Comparison of ENCODE assay signal across 8 cellular contexts in the genomic region with DNA sequence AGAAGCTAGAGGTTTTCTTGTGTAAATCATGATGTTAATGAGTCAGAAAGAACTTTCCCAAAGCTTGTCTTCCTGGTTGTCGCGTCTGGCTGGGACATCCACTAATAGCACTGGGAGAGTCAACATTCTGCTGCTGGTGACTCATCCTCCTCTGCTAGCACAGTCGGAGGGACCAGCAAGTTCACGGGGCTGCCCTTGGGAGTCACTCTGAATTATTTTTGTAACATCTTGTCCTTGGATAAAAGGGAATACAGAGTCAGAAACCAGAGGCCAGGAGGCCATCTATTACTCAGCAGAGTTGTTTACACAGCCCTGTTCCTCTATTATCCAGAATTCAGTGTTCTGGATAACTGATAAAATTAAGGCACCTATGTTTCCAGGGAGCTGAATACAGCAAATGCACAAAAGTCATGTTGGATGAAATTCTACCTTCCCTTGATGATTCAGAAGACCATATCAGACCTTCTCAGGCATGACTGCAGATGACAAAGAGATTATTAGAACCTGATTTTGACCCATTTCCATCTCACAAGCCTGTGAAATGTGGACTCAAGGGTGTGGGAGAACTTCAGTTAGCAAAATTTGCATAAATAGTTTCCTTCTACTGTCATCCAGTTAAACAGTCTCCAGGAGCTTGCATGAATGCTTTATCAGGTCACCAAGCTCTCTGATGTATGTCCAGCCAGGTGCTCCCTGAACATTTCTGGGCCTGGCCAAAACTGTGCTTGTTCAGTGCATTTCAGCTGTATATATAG.
DNase-seq lines count a peak whose midpoint lies in the region; ATAC-seq and TF ChIP-seq lines count a peak whose summit lies in the region.

No MANE protein-coding gene starts in this region.

- intact Hi-C loops in right cardiac atrium (cut with DNase I), result loop anchor here in 1 of 4 donors (10.0 kb wide), 1 partner anchor 67 kb away; a partner anchor contains a TSS

- no peak overlapping the region for H4K91ac ChIP-seq in neuronal stem cell (ENCODE audit: low read depth, low read length, poor library complexity)

- WGBS in right cardiac atrium, result 4% methylated on average over 4 of the region's 4 CpGs
- WGBS in neuronal stem cell (ENCODE audit: extremely low coverage in 2 of 2, insufficient read length in 2 of 2, insufficient replicate concordance in 1 of 2), 2 donors, result no CpG with 5 or more reads among the region's 4 CpGs

- no peak overlapping the region for H3K4me3 ChIP-seq in BE2C (ENCODE audit: low read depth, low read length)
- H3K4me3 ChIP-seq in adipocyte (ENCODE audit: low read length), result peak overlapping the region; percentile 66
- H3K4me3 ChIP-seq in right cardiac atrium (ENCODE audit: low read length), result no peak overlapping the region
- no peak overlapping the region for H3K4me3 ChIP-seq in skeletal muscle cell (ENCODE audit: low read depth, low read length)
- no peak overlapping the region for H3K4me3 ChIP-seq in neuronal stem cell (ENCODE audit: low read length in 2 of 2)

- H4K8ac ChIP-seq in neuronal stem cell (ENCODE audit: low read depth, low read length), result no peak overlapping the region

- TF ChIP-seq CTCF in BE2C (IDR thresholded peaks at IDR 0.05; ENCODE audit: low read depth, low read length), result no peak

- H3K23ac ChIP-seq in neuronal stem cell (ENCODE audit: low read depth, low read length, poor library complexity), result no peak overlapping the region

- H2BK5ac ChIP-seq in neuronal stem cell (ENCODE audit: low read length), result no peak overlapping the region

- no peak overlapping the region for H2AFZ ChIP-seq in neuronal stem cell (ENCODE audit: low read length)

- no peak overlapping the region for H3K4ac ChIP-seq in neuronal stem cell (ENCODE audit: low read length)

- no peak overlapping the region for H2BK120ac ChIP-seq in neuronal stem cell (ENCODE audit: low read depth, low read length)

- H2BK12ac ChIP-seq in neuronal stem cell (ENCODE audit: low read length), result no peak overlapping the region

- H2AK5ac ChIP-seq in neuronal stem cell (ENCODE audit: low read depth, low read length), result no peak overlapping the region

- H2BK15ac ChIP-seq in neuronal stem cell (ENCODE audit: low read length), result no peak overlapping the region

- peaks cover 7% of the 10 kb centered on the region; the same call in 1 of the 2 replicates for H3K4me1 ChIP-seq in BE2C
- H3K4me1 ChIP-seq in adipocyte (ENCODE audit: control insufficient read depth, insufficient read depth, low read length), result peaks cover 53% of the 10 kb centered on the region
- H3K4me1 ChIP-seq in right cardiac atrium (ENCODE audit: control insufficient read depth, insufficient read depth, low read length), result peaks cover 18% of the 10 kb centered on the region
- peaks cover 0 to 4% of the 10 kb centered on the region in 2 donors for H3K4me1 ChIP-seq in neuronal stem cell (ENCODE audit: control insufficient read depth in 2 of 2, insufficient read depth in 1 of 2, low read depth in 1 of 2, low read length in 2 of 2)

- peak; percentile 54 for DNase-seq in BE2C
- peak; percentile 79 for DNase-seq in NCI-H460 (ENCODE audit: extremely low read depth, low read depth)
- DNase-seq in adipocyte (ENCODE audit: low read depth), result peak; percentile 94
- DNase-seq in right cardiac atrium, result peak; percentile 81 to 89 (median 89)
- peak; percentile 91 for DNase-seq in skeletal muscle cell (ENCODE audit: low read depth)
- no peak for DNase-seq in neuronal stem cell (ENCODE audit: low spot score)

- H3K9ac ChIP-seq in adipocyte (ENCODE audit: low read length) (peak overlapping the region; percentile 79), neuronal stem cell (ENCODE audit: low read depth, low read length, poor library complexity) (no peak overlapping the region)

- no peaks in the 10 kb centered on the region for H3K36me3 ChIP-seq in BE2C
- no peaks in the 10 kb centered on the region for H3K36me3 ChIP-seq in adipocyte (ENCODE audit: control insufficient read depth, insufficient read depth, low read length, severe bottlenecking)
- no peaks in the 10 kb centered on the region for H3K36me3 ChIP-seq in neuronal stem cell (replicated peaks in 1 of 2; ENCODE audit: control insufficient read depth in 2 of 2, insufficient read depth in 2 of 2, low read length in 2 of 2)

- no peaks in the 10 kb centered on the region for H3K79me1 ChIP-seq in neuronal stem cell (ENCODE audit: low read depth, low read length)

- H3K14ac ChIP-seq in neuronal stem cell (ENCODE audit: low read length), result no peak overlapping the region

- H3K27ac ChIP-seq in right cardiac atrium (ENCODE audit: low read length) (peak overlapping the region; percentile 87), neuronal stem cell (replicated peaks; ENCODE audit: low read length) (no peak overlapping the region)

- peak; percentile 36 for ATAC-seq in GM18868 (IDR thresholded peaks at IDR 0.05; ENCODE audit: unreplicated experiment)
- ATAC-seq in HG03039 (IDR thresholded peaks at IDR 0.05; ENCODE audit: unreplicated experiment), result peak; percentile 48
- peak; percentile 98 to 99 for ATAC-seq in right cardiac atrium

- no peak overlapping the region for H3K4me2 ChIP-seq in neuronal stem cell (ENCODE audit: insufficient read depth, low read length, poor library complexity, severe bottlenecking)

- H3K27me3 ChIP-seq in BE2C, result no peaks in the 10 kb centered on the region
- no peaks in the 10 kb centered on the region for H3K27me3 ChIP-seq in adipocyte (replicated peaks; ENCODE audit: control insufficient read depth, insufficient read depth, low read length)
- no peaks in the 10 kb centered on the region for H3K27me3 ChIP-seq in right cardiac atrium (ENCODE audit: control insufficient read depth, insufficient read depth)
- no peaks in the 10 kb centered on the region for H3K27me3 ChIP-seq in neuronal stem cell (ENCODE audit: control insufficient read depth in 3 of 3, insufficient read depth in 3 of 3, low read depth in 1 of 3, low read length in 3 of 3)

- no peak overlapping the region for H3K18ac ChIP-seq in neuronal stem cell (ENCODE audit: low read length)

- no peaks in the 10 kb centered on the region for H3K9me3 ChIP-seq in BE2C
- no peaks in the 10 kb centered on the region for H3K9me3 ChIP-seq in adipocyte (ENCODE audit: control insufficient read depth, low read length)
- H3K9me3 ChIP-seq in right cardiac atrium (ENCODE audit: control insufficient read depth, low read length), result no peaks in the 10 kb centered on the region
- H3K9me3 ChIP-seq in neuronal stem cell (replicated peaks in 1 of 2; ENCODE audit: control insufficient read depth in 2 of 2, insufficient read depth in 1 of 2, low read depth in 1 of 2, low read length in 2 of 2), result no peaks in the 10 kb centered on the region

Comparison
In these comparisons a context has a peak if more than half of its experiments do, and no peak if none do; other contexts are left out.
1. ATAC-seq: peak in every context shown above with its lines; median percentile 98 in right cardiac atrium; 48 in HG03039; 36 in GM18868.